8 cellular contexts compared by ENCODE assay signal in the genomic region with DNA sequence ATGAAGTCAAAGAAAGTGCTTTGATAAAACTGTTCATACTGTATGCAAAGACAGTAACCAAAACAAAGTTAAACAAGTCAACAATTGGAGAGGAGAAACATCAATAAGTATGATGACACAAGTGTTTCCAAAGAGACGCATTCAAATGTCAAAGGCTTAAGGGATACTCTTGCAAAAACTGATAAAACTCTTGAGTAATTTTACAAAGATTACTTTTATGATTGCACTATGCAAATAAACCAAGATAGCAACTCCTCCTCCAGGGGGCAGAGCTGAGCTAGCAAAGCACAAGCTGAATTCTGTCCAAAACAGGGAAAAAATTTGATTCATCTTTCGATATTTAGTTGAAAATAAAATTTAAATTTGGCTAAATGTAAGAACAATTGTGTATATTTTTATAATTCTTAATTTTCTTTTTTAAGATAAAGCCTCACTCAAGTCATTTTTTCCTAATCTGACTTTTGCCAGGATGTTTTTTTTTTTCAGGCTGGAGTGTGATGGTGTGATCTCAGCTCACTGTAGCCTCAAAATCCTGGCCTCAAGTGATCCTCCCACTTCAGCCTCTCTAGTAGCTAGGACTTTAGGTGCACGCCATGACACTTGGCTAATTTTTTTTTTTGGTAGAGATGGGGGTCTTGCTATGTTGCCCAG.
DNase-seq lines count a peak whose midpoint lies in the region; ATAC-seq, FAIRE-seq and TF ChIP-seq lines count a peak whose summit lies in the region.

No MANE protein-coding gene starts in this region.

- no peaks in the 10 kb centered on the region for H3K36me3 Mint-ChIP-seq in natural killer cell

- DNase-seq in Karpas-422 (peak; percentile 80), H1 (ENCODE audit: low read depth in 1 of 2, low spot score in 2 of 2) (peak in 1 of 2 experiments; percentile 63), natural killer cell (peak; percentile 17), sigmoid colon (no peak)
- peak; percentile 0 to 35 (median 6) for DNase-seq in activated CD4-positive, CD25-positive, alpha-beta regulatory T cell (lab: John Stamatoyannopoulos, UW)

- H4K20me1 ChIP-seq in Karpas-422 (ENCODE audit: insufficient read depth, low read depth, low read length) (no peaks in the 10 kb centered on the region), H1 (replicated peaks in 1 of 2; ENCODE audit: control insufficient read depth in 1 of 2, insufficient read depth in 2 of 2, low read length in 2 of 2) (no peaks in the 10 kb centered on the region)

- no peak overlapping the region for H3K4me3 ChIP-seq in Karpas-422 (ENCODE audit: low read length)
- no peak overlapping the region for H3K4me3 ChIP-seq in H1 (ENCODE audit: extremely low read depth in 1 of 4, insufficient read depth in 2 of 4, low read depth in 3 of 4, low read length in 4 of 4)
- H3K4me3 ChIP-seq in sigmoid colon = no peak overlapping the region

- H3K79me1 ChIP-seq in H1 (ENCODE audit: low read depth, low read length) = no peaks in the 10 kb centered on the region

- peak; percentile 57 for ATAC-seq in GM18858 (IDR thresholded peaks at IDR 0.05; ENCODE audit: unreplicated experiment)
- no peak for ATAC-seq in natural killer cell
- ATAC-seq in HG02852 (IDR thresholded peaks at IDR 0.05; ENCODE audit: unreplicated experiment) = no peak

- TF ChIP-seq RAD21 in H1 (IDR thresholded peaks at IDR 0.05 in 1 of 2, conservative IDR thresholded peaks at IDR 0.05 in 1 of 2; ENCODE audit: low read depth in 2 of 2, low read length in 2 of 2) = peak; percentile 21 to 48

- H3K4ac ChIP-seq in H1 (replicated peaks; ENCODE audit: insufficient read length, low read depth, low read length) = no peak overlapping the region

- H3K9me3 Mint-ChIP-seq in natural killer cell = no peaks in the 10 kb centered on the region

- no peak overlapping the region for H3K27ac Mint-ChIP-seq in natural killer cell

- H3K4me1 Mint-ChIP-seq in natural killer cell = no peaks in the 10 kb centered on the region

- H3K56ac ChIP-seq in H1 (replicated peaks; ENCODE audit: insufficient read length, low read depth, low read length) = no peak overlapping the region

- TF ChIP-seq EP300 in H1 (IDR thresholded peaks at IDR 0.05; ENCODE audit: borderline replicate concordance in 1 of 2, low read depth in 2 of 2, low read length in 2 of 2) (no peak), sigmoid colon (IDR thresholded peaks at IDR 0.05) (no peak)

- no peaks in the 10 kb centered on the region for H3K9me2 ChIP-seq in Karpas-422 (replicated peaks; ENCODE audit: insufficient read depth, low read length)

- H3K23ac ChIP-seq in H1 (ENCODE audit: insufficient read length) = no peak overlapping the region

- no peak overlapping the region for H2BK12ac ChIP-seq in H1 (ENCODE audit: low read depth, low read length)

- H4K5ac ChIP-seq in H1 (ENCODE audit: insufficient read length, low read depth, low read length) = no peak overlapping the region

- no peaks in the 10 kb centered on the region for H3K23me2 ChIP-seq in H1 (ENCODE audit: low read depth, low read length)

- H3K9ac ChIP-seq in Karpas-422 (ENCODE audit: low read length) (no peak overlapping the region), H1 (replicated peaks in 1 of 4; ENCODE audit: extremely low read depth in 1 of 4, low read depth in 3 of 4, low read length in 3 of 4) (no peak overlapping the region)

- 95% methylated on average over 3 of the region's 3 CpGs; no CpG with 5 or more reads in 1 of the 2 experiments for WGBS in H1 (ENCODE audit: extremely low coverage in 1 of 2, insufficient coverage in 1 of 2, insufficient read length in 1 of 2, insufficient replicate concordance in 2 of 2, low coverage in 1 of 2, low lambda C conversion rate in 2 of 2, missing lambda C conversion rate in 1 of 2), 2 experiments
- WGBS in sigmoid colon, 2 donors = 33 to 64% methylated on average over 3 of the region's 3 CpGs

- no peaks in the 10 kb centered on the region for H3K9me3 ChIP-seq in Karpas-422 (ENCODE audit: low read length)
- H3K9me3 ChIP-seq in H1 (ENCODE audit: insufficient read depth in 2 of 2, low read depth in 1 of 2, low read length in 1 of 2) = no peaks in the 10 kb centered on the region
- no peaks in the 10 kb centered on the region for H3K9me3 ChIP-seq in sigmoid colon

- no peak overlapping the region for H3K14ac ChIP-seq in H1 (ENCODE audit: insufficient read length)

- H2AFZ ChIP-seq in Karpas-422 (ENCODE audit: low read length) = no peak overlapping the region
- no peak overlapping the region for H2AFZ ChIP-seq in H1 (ENCODE audit: low read length)

- H3K27me3 Mint-ChIP-seq in natural killer cell (ENCODE audit: low read depth in 2 of 2) = peaks cover 5 to 11% of the 10 kb centered on the region in 2 donors

- H3K4me3 Mint-ChIP-seq in natural killer cell = no peak overlapping the region

- H4K8ac ChIP-seq in H1 (ENCODE audit: extremely low read depth, insufficient read depth, low read length) = no peak overlapping the region

- TF ChIP-seq CTCF in C4-2B (conservative IDR thresholded peaks at IDR 0.05) = peak; percentile 52
- TF ChIP-seq CTCF in H1 (IDR thresholded peaks at IDR 0.05; ENCODE audit: control extremely low read depth in 1 of 3, insufficient read depth in 1 of 3, low read depth in 1 of 3, low read length in 3 of 3) = peak in 2 of 3 experiments; percentile 39 to 54; a peak in 2 of 4 replicates
- TF ChIP-seq CTCF in natural killer cell (IDR thresholded peaks at IDR 0.05) = peak; percentile 59
- no peak for TF ChIP-seq CTCF in sigmoid colon (IDR thresholded peaks at IDR 0.05)

- H3K4me2 ChIP-seq in Karpas-422 (ENCODE audit: low read depth, low read length, poor library complexity, severe bottlenecking) = no peak overlapping the region
- no peak overlapping the region for H3K4me2 ChIP-seq in H1 (ENCODE audit: insufficient read depth in 1 of 2, low read depth in 2 of 2, low read length in 2 of 2)

- TF ChIP-seq POLR2A in H1 (IDR thresholded peaks at IDR 0.05; ENCODE audit: control extremely low read depth in 1 of 2, low read depth in 2 of 2, low read length in 2 of 2) = no peak
- no peak for TF ChIP-seq POLR2A in sigmoid colon (IDR thresholded peaks at IDR 0.05)

- H4K91ac ChIP-seq in H1 (replicated peaks; ENCODE audit: insufficient read length, low read length) = no peak overlapping the region

- no peak overlapping the region for H2BK5ac ChIP-seq in H1 (ENCODE audit: low read depth, low read length)

- CTCF ChIA-PET in H1 (lab: Charles Lee; ENCODE audit: partially characterized antibody) = interaction anchor here (0.6 to 2.5 kb wide), 26 partner anchors 9 to 880 kb away, joined by 3 to 10 read pairs (median 4); no protein-coding TSS in a partner anchor

- no peak overlapping the region for H2BK15ac ChIP-seq in H1 (ENCODE audit: low read length)

- peak; percentile 24 for FAIRE-seq in H1 (lab: Jason Lieb, UNC)

- no peak overlapping the region for H2BK120ac ChIP-seq in H1 (replicated peaks; ENCODE audit: low read depth, low read length)

- H3K79me2 ChIP-seq in Karpas-422 (ENCODE audit: low read length) (no peaks in the 10 kb centered on the region), H1 (ENCODE audit: control insufficient read depth in 1 of 2, insufficient read depth in 2 of 2, low read length in 2 of 2) (no peaks in the 10 kb centered on the region)

- H3K27me3 ChIP-seq in Karpas-422 (ENCODE audit: low read length) = no peaks in the 10 kb centered on the region
- H3K27me3 ChIP-seq in H1 (replicated peaks in 1 of 4; ENCODE audit: control insufficient read depth in 3 of 4, extremely low read depth in 1 of 4, insufficient read depth in 3 of 4, low read length in 3 of 4) = no peaks in the 10 kb centered on the region
- H3K27me3 ChIP-seq in sigmoid colon = no peaks in the 10 kb centered on the region

- intact Hi-C loops in natural killer cell (cut with micrococcal nuclease) (no loop called here), sigmoid colon (cut with DNase I) (no loop called here)

- H3K18ac ChIP-seq in H1 (ENCODE audit: extremely low read depth, low read length) = no peak overlapping the region

- no peak overlapping the region for H2AK5ac ChIP-seq in H1 (ENCODE audit: low read depth, low read length)

- H3K36me3 ChIP-seq in Karpas-422 (ENCODE audit: insufficient read depth, low read length) = no peaks in the 10 kb centered on the region
- no peaks in the 10 kb centered on the region for H3K36me3 ChIP-seq in H1 (ENCODE audit: control insufficient read depth in 2 of 4, insufficient read depth in 4 of 4, low read length in 3 of 4)
- no peaks in the 10 kb centered on the region for H3K36me3 ChIP-seq in sigmoid colon

- H3K27ac ChIP-seq in C4-2B (no peak overlapping the region), Karpas-422 (ENCODE audit: low read length) (no peak overlapping the region), H1 (ENCODE audit: low read depth, low read length) (no peak overlapping the region), sigmoid colon (no peak overlapping the region)

- H3K4me1 ChIP-seq in Karpas-422 (ENCODE audit: low read length) (no peaks in the 10 kb centered on the region), H1 (replicated peaks in 1 of 4; ENCODE audit: control insufficient read depth in 3 of 4, insufficient read depth in 4 of 4, low read length in 3 of 4) (peaks cover 0 to 5% (median 4%) of the 10 kb centered on the region in 4 experiments; a peak in 4 of 7 replicates), sigmoid colon (no peaks in the 10 kb centered on the region)

- no peak overlapping the region for H2BK20ac ChIP-seq in H1 (ENCODE audit: low read length)

- POLR2A ChIA-PET in H1 (lab: Charles Lee; ENCODE audit: partially characterized antibody) = no interaction called here

TF ChIP-seq in H1, 55 proteins besides CTCF, POLR2A, EP300 and RAD21 (continues in another document):
- no peak for TF ChIP-seq SIRT6 (IDR thresholded peaks at IDR 0.05; ENCODE audit: low read length)
- no peak for TF ChIP-seq BACH1 (IDR thresholded peaks at IDR 0.05; ENCODE audit: low read length)
- no peak for TF ChIP-seq GTF2F1 (IDR thresholded peaks at IDR 0.05; ENCODE audit: borderline replicate concordance, low read depth, low read length)
- no peak for TF ChIP-seq SAP30 (IDR thresholded peaks at IDR 0.05; ENCODE audit: insufficient read depth, insufficient replicate concordance, low read length)
- no peak for TF ChIP-seq KDM4A (IDR thresholded peaks at IDR 0.05; ENCODE audit: low read depth, low read length, severe bottlenecking)
- no peak for TF ChIP-seq MAFK (IDR thresholded peaks at IDR 0.05; ENCODE audit: low read depth, low read length)
- no peak for TF ChIP-seq TBP (IDR thresholded peaks at IDR 0.05; ENCODE audit: low read depth, low read length)
- no peak for TF ChIP-seq RFX5 (IDR thresholded peaks at IDR 0.05; ENCODE audit: borderline replicate concordance, low read depth, low read length)
- TF ChIP-seq RBBP5 (IDR thresholded peaks at IDR 0.05; ENCODE audit: borderline replicate concordance, low read depth, low read length) = no peak
- no peak for TF ChIP-seq SIN3A (conservative IDR thresholded peaks at IDR 0.05 in 1 of 2, IDR thresholded peaks at IDR 0.05 in 1 of 2; ENCODE audit: low read depth in 1 of 2, low read length in 2 of 2)
- no peak for TF ChIP-seq SUZ12 (IDR thresholded peaks at IDR 0.05; ENCODE audit: low read length)
- TF ChIP-seq POU5F1 (IDR thresholded peaks at IDR 0.05; ENCODE audit: low read depth, low read length) = no peak
- no peak for TF ChIP-seq TAF7 (optimal IDR thresholded peaks at IDR 0.05; ENCODE audit: borderline replicate concordance, low read depth, low read length)
- TF ChIP-seq ZNF274 (IDR thresholded peaks at IDR 0.05; ENCODE audit: borderline replicate concordance, extremely low read depth, low read length) = no peak

Comparison
In these comparisons a context has a peak if more than half of its experiments do, and no peak if none do; other contexts are left out.
1. CTCF ChIP-seq: peak in C4-2B (single experiment), H1 (2 of 3) and natural killer cell (single experiment); none in sigmoid colon (0 of 4).